In the genomic region with DNA sequence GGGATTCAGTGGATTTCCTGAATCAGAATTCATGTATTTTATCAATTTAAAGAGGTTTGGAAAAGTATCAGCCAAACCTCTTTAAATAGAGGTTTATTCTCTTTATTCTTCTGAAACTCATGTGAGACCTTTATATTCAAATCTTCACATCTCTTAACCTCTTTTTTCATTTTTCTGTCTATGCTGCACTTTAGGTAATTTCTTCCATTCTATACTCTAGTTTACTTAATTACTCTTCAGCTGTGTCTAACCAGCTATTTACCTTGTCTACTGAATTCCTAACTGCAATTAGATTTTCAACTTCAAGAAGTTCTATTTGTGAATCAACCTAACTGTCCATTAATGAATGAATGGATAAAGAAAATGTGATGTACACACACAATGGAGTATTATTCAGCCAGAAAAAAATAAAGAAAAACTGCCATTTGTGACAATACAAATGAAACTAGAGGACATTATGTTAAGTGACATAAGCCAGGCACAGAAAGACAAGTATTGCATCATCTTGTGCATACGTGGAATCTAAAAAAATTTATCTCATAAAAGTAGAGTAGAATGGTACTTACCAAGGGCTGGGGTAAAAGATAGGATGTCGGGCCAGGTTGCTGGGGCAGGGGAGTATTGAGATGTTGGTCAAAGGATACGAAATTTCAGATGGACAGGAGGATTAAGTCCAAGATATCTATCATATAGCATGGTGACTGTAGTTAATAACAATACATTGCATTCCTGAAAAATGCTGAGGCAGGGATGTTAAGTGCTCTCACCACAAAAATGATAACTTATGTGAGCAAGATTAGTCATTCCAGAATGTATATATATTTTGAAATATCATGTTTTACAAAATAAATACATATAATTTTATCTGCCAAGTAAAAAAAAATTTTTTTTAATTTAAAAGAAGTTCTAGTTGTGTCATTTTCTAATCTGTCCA, we compare ENCODE assay signal across 1 cellular context.
A peak's percentile ranks its signal among the peaks of the same experiment; 100 is the strongest.
TF ChIP-seq lines count a peak whose summit lies in the region.

No MANE protein-coding gene starts in this region.

TF ChIP-seq in K562, 482 proteins besides CTCF, POLR2A, EP300 and RAD21 (continued from another document and continues in another):
- TF ChIP-seq, protein P1, sequence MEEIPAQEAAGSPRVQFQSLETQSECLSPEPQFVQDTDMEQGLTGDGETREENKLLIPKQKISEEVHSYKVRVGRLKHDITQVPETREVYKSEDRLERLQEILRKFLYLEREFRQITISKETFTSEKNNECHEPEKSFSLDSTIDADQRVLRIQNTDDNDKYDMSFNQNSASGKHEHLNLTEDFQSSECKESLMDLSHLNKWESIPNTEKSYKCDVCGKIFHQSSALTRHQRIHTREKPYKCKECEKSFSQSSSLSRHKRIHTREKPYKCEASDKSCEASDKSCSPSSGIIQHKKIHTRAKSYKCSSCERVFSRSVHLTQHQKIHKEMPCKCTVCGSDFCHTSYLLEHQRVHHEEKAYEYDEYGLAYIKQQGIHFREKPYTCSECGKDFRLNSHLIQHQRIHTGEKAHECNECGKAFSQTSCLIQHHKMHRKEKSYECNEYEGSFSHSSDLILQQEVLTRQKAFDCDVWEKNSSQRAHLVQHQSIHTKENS (CRISPR knock-in tag; IDR thresholded peaks at IDR 0.05) = no peak
- TF ChIP-seq, protein P2, sequence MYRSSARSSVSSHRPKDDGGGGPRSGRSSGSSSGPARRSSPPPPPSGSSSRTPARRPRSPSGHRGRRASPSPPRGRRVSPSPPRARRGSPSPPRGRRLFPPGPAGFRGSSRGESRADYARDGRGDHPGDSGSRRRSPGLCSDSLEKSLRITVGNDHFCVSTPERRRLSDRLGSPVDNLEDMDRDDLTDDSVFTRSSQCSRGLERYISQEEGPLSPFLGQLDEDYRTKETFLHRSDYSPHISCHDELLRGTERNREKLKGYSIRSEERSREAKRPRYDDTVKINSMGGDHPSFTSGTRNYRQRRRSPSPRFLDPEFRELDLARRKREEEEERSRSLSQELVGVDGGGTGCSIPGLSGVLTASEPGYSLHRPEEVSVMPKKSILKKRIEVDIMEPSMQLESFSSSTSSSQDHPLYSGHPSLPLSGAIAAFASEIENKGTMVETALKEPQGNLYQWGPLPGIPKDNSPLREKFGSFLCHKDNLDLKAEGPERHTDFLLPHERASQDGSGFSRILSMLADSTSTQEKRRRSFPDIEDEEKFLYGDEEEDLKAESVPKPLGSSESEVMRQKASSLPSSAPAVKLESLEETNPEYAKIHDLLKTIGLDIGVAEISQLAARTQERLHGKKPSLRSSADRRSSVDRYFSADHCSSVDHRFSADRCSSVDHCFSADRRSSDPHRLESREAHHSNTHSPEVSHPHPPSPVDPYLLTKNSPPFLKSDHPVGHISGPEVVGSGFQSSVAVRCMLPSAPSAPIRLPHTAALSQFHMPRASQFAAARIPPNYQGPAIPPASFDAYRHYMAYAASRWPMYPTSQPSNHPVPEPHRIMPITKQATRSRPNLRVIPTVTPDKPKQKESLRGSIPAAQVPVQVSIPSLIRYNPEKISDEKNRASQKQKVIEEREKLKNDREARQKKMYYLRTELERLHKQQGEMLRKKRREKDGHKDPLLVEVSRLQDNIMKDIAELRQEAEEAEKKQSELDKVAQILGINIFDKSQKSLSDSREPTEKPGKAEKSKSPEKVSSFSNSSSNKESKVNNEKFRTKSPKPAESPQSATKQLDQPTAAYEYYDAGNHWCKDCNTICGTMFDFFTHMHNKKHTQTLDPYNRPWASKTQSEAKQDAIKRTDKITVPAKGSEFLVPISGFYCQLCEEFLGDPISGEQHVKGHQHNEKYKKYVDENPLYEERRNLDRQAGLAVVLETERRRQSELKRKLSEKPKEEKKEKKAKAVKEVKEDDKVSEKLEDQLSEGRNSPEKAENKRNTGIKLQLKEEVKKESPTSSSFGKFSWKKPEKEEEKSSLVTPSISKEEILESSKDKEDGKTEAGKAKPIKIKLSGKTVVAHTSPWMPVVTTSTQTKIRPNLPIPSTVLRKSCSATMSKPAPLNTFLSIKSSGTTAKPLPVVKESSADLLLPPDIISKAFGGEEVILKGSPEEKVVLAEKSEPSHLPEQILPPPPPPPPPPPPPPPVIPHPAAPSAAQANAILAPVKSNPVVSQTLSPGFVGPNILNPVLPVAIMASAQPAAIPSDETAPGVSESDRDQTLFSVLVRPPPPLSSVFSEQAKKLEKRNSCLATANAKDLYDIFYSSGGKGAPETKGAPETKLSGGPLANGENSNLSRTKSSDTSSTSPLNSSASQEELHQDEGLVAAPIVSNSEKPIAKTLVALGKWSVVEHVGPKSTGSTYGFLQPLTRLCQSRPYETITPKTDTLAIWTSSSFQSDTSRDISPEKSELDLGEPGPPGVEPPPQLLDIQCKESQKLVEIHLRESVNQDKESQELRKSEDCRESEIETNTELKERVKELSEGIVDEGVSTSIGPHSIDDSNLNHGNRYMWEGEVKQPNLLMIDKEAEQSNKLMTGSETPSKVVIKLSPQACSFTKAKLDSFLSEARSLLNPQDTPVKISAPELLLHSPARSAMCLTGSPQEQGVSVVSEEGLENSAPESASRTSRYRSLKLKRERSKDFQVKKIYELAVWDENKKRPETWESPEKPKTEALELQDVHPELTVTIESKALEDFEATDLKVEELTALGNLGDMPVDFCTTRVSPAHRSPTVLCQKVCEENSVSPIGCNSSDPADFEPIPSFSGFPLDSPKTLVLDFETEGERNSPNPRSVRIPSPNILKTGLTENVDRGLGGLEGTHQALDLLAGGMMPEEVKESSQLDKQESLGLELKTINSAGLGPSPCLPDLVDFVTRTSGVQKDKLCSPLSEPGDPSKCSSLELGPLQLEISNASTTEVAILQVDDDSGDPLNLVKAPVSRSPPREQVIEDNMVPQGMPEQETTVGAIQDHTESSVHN (IDR thresholded peaks at IDR 0.05; ENCODE audit: borderline replicate concordance in 1 of 2, low read depth in 1 of 2) = 0 out of 4 replicates have a peak, but pooled peaks of 1 of the 2 experiments have one; percentile 30
- TF ChIP-seq ZNF217 (CRISPR knock-in tag; IDR thresholded peaks at IDR 0.05) (no peak), GTF2E2 (tag; IDR thresholded peaks at IDR 0.05) (no peak), KDM2B (CRISPR knock-in tag; IDR thresholded peaks at IDR 0.05) (no peak), HMGN3 (IDR thresholded peaks at IDR 0.05; ENCODE audit: borderline replicate concordance, extremely low read depth, insufficient read length, low read depth, low read length) (no peak), SOX6 (IDR thresholded peaks at IDR 0.05) (peak; percentile 58; the same call in 1 of the 2 replicates), SUPT5H (IDR thresholded peaks at IDR 0.05) (no peak), CBX2 (IDR thresholded peaks at IDR 0.05; ENCODE audit: insufficient read depth, low read length, poor library complexity, severe bottlenecking) (no peak), MBD2 (IDR thresholded peaks at IDR 0.05; ENCODE audit: borderline replicate concordance, low read depth) (no peak), KHSRP (IDR thresholded peaks at IDR 0.05) (no peak), FOXK2 (conservative IDR thresholded peaks at IDR 0.05 in 1 of 2, IDR thresholded peaks at IDR 0.05 in 1 of 2; ENCODE audit: low read depth in 2 of 2) (no peak), FOSL1 (tag; conservative IDR thresholded peaks at IDR 0.05) (no peak), ZSCAN32 (CRISPR knock-in tag; IDR thresholded peaks at IDR 0.05) (peak; percentile 93), STAT5A (IDR thresholded peaks at IDR 0.05; ENCODE audit: borderline replicate concordance, low read length) (no peak), ZNF79 (CRISPR knock-in tag; IDR thresholded peaks at IDR 0.05; ENCODE audit: low read depth) (no peak), CBX8 (IDR thresholded peaks at IDR 0.05; ENCODE audit: borderline replicate concordance, extremely low read depth, low read depth, low read length, poor library complexity, severe bottlenecking) (no peak), SREBF2 (CRISPR knock-in tag; IDR thresholded peaks at IDR 0.05) (no peak), SMAD4 (CRISPR knock-in tag; conservative IDR thresholded peaks at IDR 0.05) (0 out of 2 replicates have a peak, but pooled peaks have one; percentile 29), MTA3 (IDR thresholded peaks at IDR 0.05; ENCODE audit: borderline replicate concordance) (no peak), JUNB (CRISPR knock-in tag; conservative IDR thresholded peaks at IDR 0.05) (no peak), YBX1 (IDR thresholded peaks at IDR 0.05) (no peak), ZNF165 (CRISPR knock-in tag; IDR thresholded peaks at IDR 0.05; ENCODE audit: borderline replicate concordance) (no peak), STAG1 (CRISPR knock-in tag; IDR thresholded peaks at IDR 0.05; ENCODE audit: borderline replicate concordance) (no peak), NR4A1 (CRISPR knock-in tag; IDR thresholded peaks at IDR 0.05) (no peak), NR4A1 (tag; IDR thresholded peaks at IDR 0.05) (0 out of 2 replicates have a peak, but pooled peaks have one; percentile 20), ATF7 (IDR thresholded peaks at IDR 0.05) (peak; percentile 85), CBX3 (IDR thresholded peaks at IDR 0.05; ENCODE audit: borderline replicate concordance in 1 of 2, low read length in 2 of 2) (no peak), DPF2 (IDR thresholded peaks at IDR 0.05) (peak; percentile 36; the same call in 1 of the 2 replicates), ZNF184 (CRISPR knock-in tag; IDR thresholded peaks at IDR 0.05) (no peak), STAT5B (CRISPR knock-in tag; IDR thresholded peaks at IDR 0.05) (no peak), ERF (CRISPR knock-in tag; IDR thresholded peaks at IDR 0.05) (no peak), ZNF316 (IDR thresholded peaks at IDR 0.05) (peak; percentile 79)
- TF ChIP-seq, protein P3, sequence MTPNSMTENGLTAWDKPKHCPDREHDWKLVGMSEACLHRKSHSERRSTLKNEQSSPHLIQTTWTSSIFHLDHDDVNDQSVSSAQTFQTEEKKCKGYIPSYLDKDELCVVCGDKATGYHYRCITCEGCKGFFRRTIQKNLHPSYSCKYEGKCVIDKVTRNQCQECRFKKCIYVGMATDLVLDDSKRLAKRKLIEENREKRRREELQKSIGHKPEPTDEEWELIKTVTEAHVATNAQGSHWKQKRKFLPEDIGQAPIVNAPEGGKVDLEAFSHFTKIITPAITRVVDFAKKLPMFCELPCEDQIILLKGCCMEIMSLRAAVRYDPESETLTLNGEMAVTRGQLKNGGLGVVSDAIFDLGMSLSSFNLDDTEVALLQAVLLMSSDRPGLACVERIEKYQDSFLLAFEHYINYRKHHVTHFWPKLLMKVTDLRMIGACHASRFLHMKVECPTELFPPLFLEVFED (CRISPR knock-in tag; conservative IDR thresholded peaks at IDR 0.05) = no peak
- TF ChIP-seq, protein P4, sequence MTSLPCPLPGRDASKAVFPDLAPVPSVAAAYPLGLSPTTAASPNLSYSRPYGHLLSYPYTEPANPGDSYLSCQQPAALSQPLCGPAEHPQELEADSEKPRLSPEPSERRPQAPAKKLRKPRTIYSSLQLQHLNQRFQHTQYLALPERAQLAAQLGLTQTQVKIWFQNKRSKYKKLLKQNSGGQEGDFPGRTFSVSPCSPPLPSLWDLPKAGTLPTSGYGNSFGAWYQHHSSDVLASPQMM (CRISPR knock-in tag; IDR thresholded peaks at IDR 0.05) = no peak
- TF ChIP-seq, protein P5, sequence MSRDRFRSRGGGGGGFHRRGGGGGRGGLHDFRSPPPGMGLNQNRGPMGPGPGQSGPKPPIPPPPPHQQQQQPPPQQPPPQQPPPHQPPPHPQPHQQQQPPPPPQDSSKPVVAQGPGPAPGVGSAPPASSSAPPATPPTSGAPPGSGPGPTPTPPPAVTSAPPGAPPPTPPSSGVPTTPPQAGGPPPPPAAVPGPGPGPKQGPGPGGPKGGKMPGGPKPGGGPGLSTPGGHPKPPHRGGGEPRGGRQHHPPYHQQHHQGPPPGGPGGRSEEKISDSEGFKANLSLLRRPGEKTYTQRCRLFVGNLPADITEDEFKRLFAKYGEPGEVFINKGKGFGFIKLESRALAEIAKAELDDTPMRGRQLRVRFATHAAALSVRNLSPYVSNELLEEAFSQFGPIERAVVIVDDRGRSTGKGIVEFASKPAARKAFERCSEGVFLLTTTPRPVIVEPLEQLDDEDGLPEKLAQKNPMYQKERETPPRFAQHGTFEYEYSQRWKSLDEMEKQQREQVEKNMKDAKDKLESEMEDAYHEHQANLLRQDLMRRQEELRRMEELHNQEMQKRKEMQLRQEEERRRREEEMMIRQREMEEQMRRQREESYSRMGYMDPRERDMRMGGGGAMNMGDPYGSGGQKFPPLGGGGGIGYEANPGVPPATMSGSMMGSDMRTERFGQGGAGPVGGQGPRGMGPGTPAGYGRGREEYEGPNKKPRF (IDR thresholded peaks at IDR 0.05; ENCODE audit: low read depth, low read length) = no peak
- TF ChIP-seq, protein P6, sequence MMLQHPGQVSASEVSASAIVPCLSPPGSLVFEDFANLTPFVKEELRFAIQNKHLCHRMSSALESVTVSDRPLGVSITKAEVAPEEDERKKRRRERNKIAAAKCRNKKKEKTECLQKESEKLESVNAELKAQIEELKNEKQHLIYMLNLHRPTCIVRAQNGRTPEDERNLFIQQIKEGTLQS (IDR thresholded peaks at IDR 0.05) = peak; percentile 98
- TF ChIP-seq, protein P6 (CRISPR knock-in tag; conservative IDR thresholded peaks at IDR 0.05) = no peak
- TF ChIP-seq, protein P7, sequence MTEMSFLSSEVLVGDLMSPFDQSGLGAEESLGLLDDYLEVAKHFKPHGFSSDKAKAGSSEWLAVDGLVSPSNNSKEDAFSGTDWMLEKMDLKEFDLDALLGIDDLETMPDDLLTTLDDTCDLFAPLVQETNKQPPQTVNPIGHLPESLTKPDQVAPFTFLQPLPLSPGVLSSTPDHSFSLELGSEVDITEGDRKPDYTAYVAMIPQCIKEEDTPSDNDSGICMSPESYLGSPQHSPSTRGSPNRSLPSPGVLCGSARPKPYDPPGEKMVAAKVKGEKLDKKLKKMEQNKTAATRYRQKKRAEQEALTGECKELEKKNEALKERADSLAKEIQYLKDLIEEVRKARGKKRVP (CRISPR knock-in tag; IDR thresholded peaks at IDR 0.05) = peak; percentile 93
- TF ChIP-seq, protein P8, sequence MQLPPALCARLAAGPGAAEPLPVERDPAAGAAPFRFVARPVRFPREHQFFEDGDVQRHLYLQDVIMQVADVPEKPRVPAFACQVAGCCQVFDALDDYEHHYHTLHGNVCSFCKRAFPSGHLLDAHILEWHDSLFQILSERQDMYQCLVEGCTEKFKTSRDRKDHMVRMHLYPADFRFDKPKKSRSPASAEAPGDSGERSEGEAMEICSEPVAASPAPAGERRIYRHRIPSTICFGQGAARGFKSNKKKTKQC (CRISPR knock-in tag; IDR thresholded peaks at IDR 0.05) = no peak
- TF ChIP-seq, protein P9, sequence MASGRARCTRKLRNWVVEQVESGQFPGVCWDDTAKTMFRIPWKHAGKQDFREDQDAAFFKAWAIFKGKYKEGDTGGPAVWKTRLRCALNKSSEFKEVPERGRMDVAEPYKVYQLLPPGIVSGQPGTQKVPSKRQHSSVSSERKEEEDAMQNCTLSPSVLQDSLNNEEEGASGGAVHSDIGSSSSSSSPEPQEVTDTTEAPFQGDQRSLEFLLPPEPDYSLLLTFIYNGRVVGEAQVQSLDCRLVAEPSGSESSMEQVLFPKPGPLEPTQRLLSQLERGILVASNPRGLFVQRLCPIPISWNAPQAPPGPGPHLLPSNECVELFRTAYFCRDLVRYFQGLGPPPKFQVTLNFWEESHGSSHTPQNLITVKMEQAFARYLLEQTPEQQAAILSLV (tag; IDR thresholded peaks at IDR 0.05) = peak; percentile 97
